Comparison of ENCODE assay signal across 1 cellular context in genomic region chr22:31081963-31082605, GRCh38.
TF ChIP-seq lines count a peak whose summit lies in the region.

No MANE protein-coding gene starts in this region.

TF ChIP-seq in H1, 55 proteins besides CTCF, POLR2A, EP300 and RAD21:
- TF ChIP-seq HDAC2 (IDR thresholded peaks at IDR 0.05; ENCODE audit: borderline replicate concordance in 1 of 2, low read depth in 2 of 2, low read length in 2 of 2) (no peak), KDM4A (IDR thresholded peaks at IDR 0.05; ENCODE audit: low read depth, low read length, severe bottlenecking) (peak; percentile 1)
